Comparison of ENCODE assay signal across 1 cellular context in genomic region chr17:77786740-77787505, GRCh38.
TF ChIP-seq lines count a peak whose summit lies in the region.

No MANE protein-coding gene starts in this region.

TF ChIP-seq in HEK293, 187 proteins besides CTCF, POLR2A, EP300 and RAD21 (continued from another document):
- TF ChIP-seq ZSCAN4 (tag by site-specific recombination; IDR thresholded peaks at IDR 0.05) = no peak
TF ChIP-seq in HEK293: peak in this region for 2.
